9 cellular contexts compared by ENCODE assay signal in genomic region chr11:268716-269145, GRCh38. TPM values are rescaled to one million over a fixed set of nuclear protein-coding genes. Genes with fewer than 3 reads are reported as not detected.
DNase-seq lines count a peak whose midpoint lies in the region; ATAC-seq and TF ChIP-seq lines count a peak whose summit lies in the region.
"Not testable (repeated sequence)": the region's sequence is repeated elsewhere in the genome, so short reads cannot be mapped to it uniquely, and the experiment has no call there.
"Had no signal": no experiment of that assay in that cellular context is flagged by ENCODE, and none has a peak within 500 bp of the region (broad histone marks: within the 10 kb centered on the region; RNA-seq: fewer than 3 reads in every experiment).

No MANE protein-coding gene starts in this region.

- WGBS in body of pancreas, 2 donors, result 38 to 50% methylated on average over 16 of the region's 16 CpGs

- ATAC-seq in GM18907 (IDR thresholded peaks at IDR 0.05; ENCODE audit: unreplicated experiment) (peak; percentile 61), HG02798 (IDR thresholded peaks at IDR 0.05; ENCODE audit: poor library complexity, unreplicated experiment) (peak; percentile 52), body of pancreas (peak; percentile 71)

- H3K4me1 ChIP-seq in BLaER1, result peaks cover 37% of the 10 kb centered on the region
- H3K4me1 ChIP-seq in body of pancreas; skeletal muscle satellite cell (ENCODE audit: control insufficient read depth, insufficient read depth, low read length): not testable (repeated sequence)

- H3K4me1 Mint-ChIP-seq in T-helper 1 cell treated with Interleukin-12 subunit alpha and Interleukin-12 subunit beta and Interleukin-4 antibody, amounts not matched to agents 30 μg/mL and 1 μg/mL, for 36 hours (ENCODE audit: low read depth), result peaks cover 28% of the 10 kb centered on the region

- not testable (repeated sequence) for H3K36me3 Mint-ChIP-seq in T-helper 1 cell treated with Interleukin-12 subunit alpha and Interleukin-12 subunit beta and Interleukin-4 antibody, amounts not matched to agents 30 μg/mL and 1 μg/mL, for 36 hours (ENCODE audit: low read depth)

- peak overlapping the region; percentile 100 for H3K27ac Mint-ChIP-seq in T-helper 1 cell treated with Interleukin-12 subunit alpha and Interleukin-12 subunit beta and Interleukin-4 antibody, amounts not matched to agents 30 μg/mL and 1 μg/mL, for 36 hours

- DNase-seq in Kasumi-1 (lab: John Stamatoyannopoulos, UW) (peak; percentile 73 to 79), body of pancreas (peak in 3 of 4 donors; percentile 41 to 71 (median 52)), iris pigment epithelial cell (ENCODE audit: low read depth) (peak; percentile 14)

- not testable (repeated sequence) for TF ChIP-seq CTCF in body of pancreas (IDR thresholded peaks at IDR 0.05)

- peak overlapping the region; percentile 95 for H3K4me3 Mint-ChIP-seq in T-helper 1 cell treated with Interleukin-12 subunit alpha and Interleukin-12 subunit beta and Interleukin-4 antibody, amounts not matched to agents 30 μg/mL and 1 μg/mL, for 36 hours

- H3K27ac ChIP-seq in BLaER1, result peak overlapping the region; percentile 99
- peak overlapping the region in 2 of 4 donors; percentile 43 to 70 for H3K27ac ChIP-seq in body of pancreas

- H3K9ac ChIP-seq in BLaER1, result peak overlapping the region; percentile 95
- H3K9ac ChIP-seq in skeletal muscle satellite cell (ENCODE audit: low read depth, low read length), result not testable (repeated sequence)

- H3K36me3 ChIP-seq in BLaER1; body of pancreas (replicated peaks in 1 of 2; ENCODE audit: insufficient read depth in 1 of 2, low read depth in 2 of 2); skeletal muscle satellite cell (ENCODE audit: insufficient read depth, low read length): not testable (repeated sequence)

- H4K20me1 ChIP-seq in BLaER1, result not testable (repeated sequence)

- not testable (repeated sequence) for H3K9me3 ChIP-seq in BLaER1; body of pancreas; skeletal muscle satellite cell (replicated peaks; ENCODE audit: low read length)

- not testable (repeated sequence) for H3K9me3 Mint-ChIP-seq in T-helper 1 cell treated with Interleukin-12 subunit alpha and Interleukin-12 subunit beta and Interleukin-4 antibody, amounts not matched to agents 30 μg/mL and 1 μg/mL, for 36 hours

- peak overlapping the region; percentile 100 for H3K4me2 ChIP-seq in BLaER1
- peak overlapping the region; percentile 48 for H3K4me2 ChIP-seq in skeletal muscle satellite cell (ENCODE audit: low read length)

- not testable (repeated sequence) for H3K27me3 ChIP-seq in BLaER1, body of pancreas
- H3K27me3 ChIP-seq in skeletal muscle satellite cell (ENCODE audit: control insufficient read depth, insufficient read depth, low read length), result peaks cover 32% of the 10 kb centered on the region

- intact Hi-C loops in body of pancreas (cut with DNase I), result not testable (repeated sequence)

- H3K4me3 ChIP-seq in BLaER1, result peak overlapping the region; percentile 76
- H3K4me3 ChIP-seq in body of pancreas; skeletal muscle satellite cell (ENCODE audit: low read length): not testable (repeated sequence)

- not testable (repeated sequence) for TF ChIP-seq POLR2A in body of pancreas (IDR thresholded peaks at IDR 0.05)

- H3K27me3 Mint-ChIP-seq in T-helper 1 cell treated with Interleukin-12 subunit alpha and Interleukin-12 subunit beta and Interleukin-4 antibody, amounts not matched to agents 30 μg/mL and 1 μg/mL, for 36 hours (ENCODE audit: low read depth), result not testable (repeated sequence)

RNA-seq across cellular contexts. Expression of gene NLRP6, which starts 9.5 kb away (rescaled TPM):
- total RNA-seq in body of pancreas, result 1 to 10 TPM in 1 of 2 donors, not detected in 1; 1.0 TPM
- total RNA-seq in skeletal muscle satellite cell (2012; rRNA removed), result under 0.01 TPM in 1 of 2 replicates, not detected in the other
- total RNA-seq: endothelial cell of umbilical vein had no signal

RNA-seq across cellular contexts. Expression of gene PGGHG, which starts 20.2 kb away (rescaled TPM):
- total RNA-seq in body of pancreas, result 100 to 1,000 TPM; 248 to 484 TPM
- total RNA-seq in skeletal muscle satellite cell (2012; rRNA removed), result 4.4 and 6.1 TPM in 2 replicates

RNA-seq across cellular contexts. Expression of gene IFITM5, which starts 30.6 kb away (rescaled TPM):
- total RNA-seq in body of pancreas, result not detected
- total RNA-seq in skeletal muscle satellite cell (2012; rRNA removed), result not detected in 2 replicates
- total RNA-seq: endothelial cell of umbilical vein had no signal

RNA-seq across cellular contexts. Expression of gene PSMD13, which starts 32.0 kb away (rescaled TPM):
- total RNA-seq in body of pancreas, result 10 to 100 TPM; 40.2 to 52.4 TPM
- 121 and 135 TPM in 2 replicates for total RNA-seq in skeletal muscle satellite cell (2012; rRNA removed)

RNA-seq across cellular contexts. Expression of gene SIRT3, which starts 32.6 kb away (rescaled TPM):
- 10 to 100 TPM; 22.1 to 22.6 TPM for total RNA-seq in body of pancreas
- total RNA-seq in skeletal muscle satellite cell (2012; rRNA removed), result 4.8 and 5.3 TPM in 2 replicates

Comparison
In these comparisons a context has a peak if more than half of its experiments do, and no peak if none do; other contexts are left out.
1. DNase-seq: peak in every context shown above with its lines; median percentile 76 in Kasumi-1; 52 in body of pancreas; 14 in iris pigment epithelial cell.